In genomic region chr11:86243377-86243776, GRCh38 we compare ENCODE assay signal across 19 cellular contexts. TPM values are rescaled to one million over a fixed set of nuclear protein-coding genes. Genes with fewer than 3 reads are reported as not detected.
A peak's percentile ranks its signal among the peaks of the same experiment; 100 is the strongest.
DNase-seq lines count a peak whose midpoint lies in the region; ATAC-seq, FAIRE-seq and TF ChIP-seq lines count a peak whose summit lies in the region.
"Had no signal": no experiment of that assay in that cellular context is flagged by ENCODE, and none has a peak within 500 bp of the region (broad histone marks: within the 10 kb centered on the region; RNA-seq: fewer than 3 reads in every experiment).

No MANE protein-coding gene starts in this region.

- no peaks in the 10 kb centered on the region for H3K9me3 ChIP-seq in CD4-positive, CD25-positive, alpha-beta regulatory T cell (ENCODE audit: control insufficient read depth in 2 of 2, low read length in 2 of 2)
- H3K9me3 ChIP-seq in astrocyte (ENCODE audit: insufficient read depth, low read depth, low read length): no peaks in the 10 kb centered on the region
- H3K9me3 ChIP-seq in neutrophil: no peaks in the 10 kb centered on the region
- no peaks in the 10 kb centered on the region for H3K9me3 ChIP-seq in PC-3 (ENCODE audit: low read length)

- H3K9me2 ChIP-seq in PC-3 (replicated peaks; ENCODE audit: low read length): no peaks in the 10 kb centered on the region

- H3K4me1 ChIP-seq in CD4-positive, CD25-positive, alpha-beta regulatory T cell (ENCODE audit: control insufficient read depth, insufficient read depth, low read length, poor library complexity, severe bottlenecking): peaks cover 31% of the 10 kb centered on the region
- H3K4me1 ChIP-seq in KMS-11 (ENCODE audit: low read depth, poor library complexity, severe bottlenecking) (peaks cover 35% of the 10 kb centered on the region), astrocyte (ENCODE audit: insufficient read depth, low read length) (peaks cover 10% of the 10 kb centered on the region), neutrophil (ENCODE audit: control insufficient read depth in 1 of 2, insufficient read depth in 1 of 2, low read depth in 1 of 2, low read length in 1 of 2) (peaks cover 39 to 41% of the 10 kb centered on the region in 2 experiments), PC-3 (ENCODE audit: insufficient read depth, low read length) (peaks cover 19% of the 10 kb centered on the region)

- BruUV-seq in PC-3 (replicated peaks; lab: Mats Ljungman, UMichigan): no TSS peak

- ATAC-seq in CD4-positive, CD25-positive, alpha-beta regulatory T cell (ENCODE audit: low read depth in 2 of 2): no peak
- ATAC-seq in HG03039 (IDR thresholded peaks at IDR 0.05; ENCODE audit: unreplicated experiment) (no peak), PC-3 (no peak)
- ATAC-seq: natural killer cell had no signal

- no peaks in the 10 kb centered on the region for H3K36me3 Mint-ChIP-seq in CD4-positive, CD25-positive, alpha-beta regulatory T cell
- H3K36me3 Mint-ChIP-seq in astrocyte (ENCODE audit: low read depth, unreplicated experiment): no peaks in the 10 kb centered on the region
- H3K36me3 Mint-ChIP-seq: natural killer cell had no signal

- no peaks in the 10 kb centered on the region for H3K36me3 ChIP-seq in CD4-positive, CD25-positive, alpha-beta regulatory T cell (ENCODE audit: control insufficient read depth, insufficient read depth, low read length)
- H3K36me3 ChIP-seq in KMS-11 (ENCODE audit: insufficient read depth) (no peaks in the 10 kb centered on the region), astrocyte (ENCODE audit: insufficient read depth, low read length) (no peaks in the 10 kb centered on the region), neutrophil (no peaks in the 10 kb centered on the region), PC-3 (ENCODE audit: low read depth, low read length) (no peaks in the 10 kb centered on the region)

- no peak for FAIRE-seq in astrocyte (lab: Jason Lieb, UNC)
- FAIRE-seq: colon, frontal cortex, GM19239 had no signal

- H2AFZ ChIP-seq in KMS-11 (ENCODE audit: low read depth): peak overlapping the region; percentile 94
- no peak overlapping the region for H2AFZ ChIP-seq in astrocyte (ENCODE audit: low read depth, low read length)
- H2AFZ ChIP-seq in PC-3 (ENCODE audit: low read length): no peak overlapping the region

- H3K27me3 Mint-ChIP-seq in CD4-positive, CD25-positive, alpha-beta regulatory T cell: peaks cover 4% of the 10 kb centered on the region
- H3K27me3 Mint-ChIP-seq in astrocyte (ENCODE audit: low read depth, unreplicated experiment): peaks cover 4% of the 10 kb centered on the region

- peaks cover 7% of the 10 kb centered on the region; the same call in 1 of the 2 replicates for H4K20me1 ChIP-seq in KMS-11 (ENCODE audit: insufficient read depth)
- peaks cover 28% of the 10 kb centered on the region for H4K20me1 ChIP-seq in astrocyte (ENCODE audit: insufficient read depth, low read length)
- peaks cover 23% of the 10 kb centered on the region for H4K20me1 ChIP-seq in PC-3 (ENCODE audit: low read length)

- H3K4me3 ChIP-seq in CD4-positive, CD25-positive, alpha-beta regulatory T cell (ENCODE audit: low read depth, low read length): peak overlapping the region; percentile 99
- H3K4me3 ChIP-seq in KMS-11 (IDR thresholded peaks at IDR 0.05; ENCODE audit: insufficient read depth, low read depth, low read length) (no peak overlapping the region), astrocyte (ENCODE audit: insufficient read depth, low read depth, low read length) (no peak overlapping the region), neutrophil (ENCODE audit: low read depth in 1 of 2, low read length in 1 of 2) (peak overlapping the region; percentile 98 to 100), PC-3 (ENCODE audit: low read length) (no peak overlapping the region)

- H3F3A ChIP-seq in PC-3 (ENCODE audit: low read length, unreplicated experiment): no peaks in the 10 kb centered on the region

- peaks cover 33% of the 10 kb centered on the region for H3K79me2 ChIP-seq in KMS-11 (ENCODE audit: insufficient read depth, low read depth)
- peaks cover 33% of the 10 kb centered on the region for H3K79me2 ChIP-seq in astrocyte (ENCODE audit: insufficient read depth, low read length)
- H3K79me2 ChIP-seq in PC-3 (ENCODE audit: low read length): peaks cover 33% of the 10 kb centered on the region

- no peaks in the 10 kb centered on the region for H3K27me3 ChIP-seq in CD4-positive, CD25-positive, alpha-beta regulatory T cell (ENCODE audit: control insufficient read depth, insufficient read depth, low read length)
- H3K27me3 ChIP-seq in KMS-11 (ENCODE audit: insufficient read depth, low read depth) (no peaks in the 10 kb centered on the region), astrocyte (ENCODE audit: insufficient read depth, low read length) (peaks cover 8% of the 10 kb centered on the region), neutrophil (no peaks in the 10 kb centered on the region), PC-3 (ENCODE audit: low read length) (no peaks in the 10 kb centered on the region)

- H3K27ac ChIP-seq in CD4-positive, CD25-positive, alpha-beta regulatory T cell (ENCODE audit: insufficient read depth, low read length, poor library complexity, severe bottlenecking): peak overlapping the region; percentile 99
- H3K27ac ChIP-seq in KMS-11 (no peak overlapping the region), astrocyte (ENCODE audit: low read depth, low read length) (no peak overlapping the region), neutrophil (peak overlapping the region; percentile 94), PC-3 (ENCODE audit: low read length) (no peak overlapping the region)

- H3K4me1 Mint-ChIP-seq in CD4-positive, CD25-positive, alpha-beta regulatory T cell: peaks cover 9 to 22% (median 16%) of the 10 kb centered on the region in 4 donors
- H3K4me1 Mint-ChIP-seq in astrocyte (ENCODE audit: low read depth, unreplicated experiment): peaks cover 10% of the 10 kb centered on the region

- H3K27ac Mint-ChIP-seq in CD4-positive, CD25-positive, alpha-beta regulatory T cell: no peak overlapping the region
- no peak overlapping the region for H3K27ac Mint-ChIP-seq in astrocyte (ENCODE audit: unreplicated experiment)
- H3K27ac Mint-ChIP-seq: natural killer cell had no signal

- no peak for DNase-seq in CD4-positive, CD25-positive, alpha-beta regulatory T cell
- no peak for DNase-seq in astrocyte (ENCODE audit: low read depth)
- no peak for DNase-seq in NCI-H69 (lab: John Stamatoyannopoulos, UW)
- DNase-seq in islet precursor cell: no peak
- no peak for DNase-seq in PC-3
- DNase-seq: activated CD8-positive, alpha-beta memory T cell treated with anti-CD3 and anti-CD28 coated beads, Interleukin-2, amount 50 U/mL, for 4 hours; activated gamma-delta T cell treated with Interleukin-2 at 50 U/mL for 16 hours; DMS 273 treated with DMSO at 0.1 percent for 48 hours; natural killer cell; NCI-H146; NCI-H345; NK-92 treated with Interleukin-12 subunit alpha and Interleukin-12 subunit beta, amount 100 ng/mL, for 24 hours; Right ventricle myocardium superior had no signal

- peak overlapping the region; percentile 97 for H3K4me2 ChIP-seq in KMS-11
- H3K4me2 ChIP-seq in astrocyte (ENCODE audit: low read length): no peak overlapping the region
- no peak overlapping the region for H3K4me2 ChIP-seq in PC-3 (ENCODE audit: low read length)

- no peak overlapping the region for H3K4me3 Mint-ChIP-seq in CD4-positive, CD25-positive, alpha-beta regulatory T cell
- H3K4me3 Mint-ChIP-seq in astrocyte (ENCODE audit: unreplicated experiment): peak overlapping the region; percentile 10
- H3K4me3 Mint-ChIP-seq: natural killer cell had no signal

- CTCF ChIA-PET in PC-3 (lab: Charles Lee): no interaction called here

- H3K9me3 Mint-ChIP-seq in CD4-positive, CD25-positive, alpha-beta regulatory T cell: no peaks in the 10 kb centered on the region
- H3K9me3 Mint-ChIP-seq in astrocyte (ENCODE audit: unreplicated experiment): no peaks in the 10 kb centered on the region
- H3K9me3 Mint-ChIP-seq: natural killer cell had no signal

- no peak overlapping the region for H3K9ac ChIP-seq in KMS-11
- H3K9ac ChIP-seq in astrocyte (ENCODE audit: low read length): no peak overlapping the region
- H3K9ac ChIP-seq in PC-3 (ENCODE audit: low read length): no peak overlapping the region

- intact Hi-C loops in PC-3 (cut with micrococcal nuclease): loop anchor here (10.0 kb wide), 1 partner anchor 579 kb away; the partner anchor contains the start of gene CREBZF

- POLR2A ChIA-PET in PC-3 (lab: Charles Lee; ENCODE audit: unreplicated experiment): no interaction called here

- no peak for TF ChIP-seq CTCF in KMS-11 (conservative IDR thresholded peaks at IDR 0.05; ENCODE audit: low read depth, low read length)
- no peak for TF ChIP-seq CTCF in astrocyte (IDR thresholded peaks at IDR 0.05; ENCODE audit: insufficient read depth, low read depth, low read length)
- TF ChIP-seq CTCF in neutrophil (IDR thresholded peaks at IDR 0.05): no peak
- TF ChIP-seq CTCF in PC-3 (conservative IDR thresholded peaks at IDR 0.05; ENCODE audit: low read depth, low read length): no peak

RNA-seq across cellular contexts. Expression of gene EED, which starts 1.2 kb away (rescaled TPM):
- 65.7 TPM for total RNA-seq in CD4-positive, CD25-positive, alpha-beta regulatory T cell
- polyA plus RNA-seq in CD4-positive, CD25-positive, alpha-beta regulatory T cell: 10 to 100 TPM; 23.7 to 30.8 (median 29.5) TPM
- total RNA-seq in astrocyte (20.9 and 23.4 TPM in 2 replicates), PC-3 (2014; rRNA removed) (17.6 and 19.4 TPM in 2 replicates)

RNA-seq across cellular contexts. Expression of gene HIKESHI, which starts 58.7 kb away (rescaled TPM):
- 21.8 TPM for total RNA-seq in CD4-positive, CD25-positive, alpha-beta regulatory T cell
- polyA plus RNA-seq in CD4-positive, CD25-positive, alpha-beta regulatory T cell: 100 to 1,000 TPM in 2 of 4 donors, 10 to 100 TPM in 2; 89.2 to 124 (median 104) TPM
- total RNA-seq in astrocyte: 42.3 and 42.8 TPM in 2 replicates
- total RNA-seq in PC-3 (2014; rRNA removed): 13.1 and 16.0 TPM in 2 replicates

Comparison
In these comparisons a context has a peak if more than half of its experiments do, and no peak if none do; other contexts are left out.
1. H3K27ac ChIP-seq: peak in CD4-positive, CD25-positive, alpha-beta regulatory T cell (single experiment) and neutrophil (single experiment); none in KMS-11 (single experiment), astrocyte (single experiment) and PC-3 (single experiment).
2. H3K4me3 ChIP-seq: peak in CD4-positive, CD25-positive, alpha-beta regulatory T cell (single experiment) and neutrophil (2 of 2); none in KMS-11 (single experiment), astrocyte (single experiment) and PC-3 (single experiment).